Comparison of ENCODE assay signal across 8 cellular contexts in the genomic region with DNA sequence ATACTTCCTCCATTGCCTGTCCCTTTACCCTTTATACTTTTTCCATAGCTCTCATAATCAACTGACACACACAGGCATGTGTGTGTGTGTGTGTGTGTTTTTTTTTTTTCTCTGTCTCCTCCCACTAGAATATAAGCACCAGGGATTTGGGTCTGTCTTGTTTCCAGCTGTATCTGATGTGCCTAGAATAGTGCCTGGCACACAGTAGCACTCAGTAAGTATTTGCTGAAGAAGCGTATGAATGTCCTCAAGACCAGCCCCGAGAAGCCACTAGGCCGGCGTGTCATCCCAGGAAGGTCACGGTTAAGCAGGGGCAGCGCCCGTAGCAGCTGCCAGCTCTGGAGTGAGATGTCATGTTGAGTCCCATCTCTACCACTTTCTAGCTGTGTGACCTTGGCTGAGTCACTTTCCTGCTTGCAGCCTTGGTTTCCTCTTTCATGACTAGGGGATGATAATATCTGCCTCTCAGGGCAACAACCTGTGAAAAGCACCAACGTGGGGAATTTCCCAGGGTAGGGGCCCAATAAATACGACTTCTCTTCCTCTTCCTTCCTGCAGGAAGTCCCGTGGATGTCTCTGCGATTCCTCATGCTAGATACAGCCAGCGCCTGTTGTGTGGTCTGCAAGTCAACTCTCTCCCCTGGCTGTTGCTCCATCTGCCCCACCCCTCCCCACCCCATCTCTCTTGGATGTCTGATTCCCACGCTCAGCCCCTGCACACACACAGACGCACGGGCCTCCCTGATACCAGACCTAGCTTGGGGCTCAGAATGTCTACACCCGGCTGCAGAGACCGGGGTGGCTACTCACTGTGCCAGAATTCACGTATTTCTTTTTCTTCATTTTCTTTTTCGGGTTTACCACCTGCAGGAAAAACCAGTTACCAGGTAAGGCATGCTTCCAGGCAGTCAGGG. TPM values are rescaled to one million over a fixed set of nuclear protein-coding genes. Genes with fewer than 3 reads are reported as not detected.
A peak's percentile ranks its signal among the peaks of the same experiment; 100 is the strongest.
DNase-seq lines count a peak whose midpoint lies in the region; ATAC-seq and TF ChIP-seq lines count a peak whose summit lies in the region.

No MANE protein-coding gene starts in this region.

- H3K27me3 ChIP-seq in IMR-90 (ENCODE audit: control insufficient read depth, insufficient read depth, low read length) (peaks cover 5% of the 10 kb centered on the region), esophagus squamous epithelium (no peaks in the 10 kb centered on the region), H9 (ENCODE audit: insufficient read depth, low read length) (no peaks in the 10 kb centered on the region)

- TF ChIP-seq POLR2A in GM18526 (IDR thresholded peaks at IDR 0.05; ENCODE audit: extremely low read depth, insufficient read length) (peak; percentile 34), IMR-90 (IDR thresholded peaks at IDR 0.05; ENCODE audit: low read depth, low read length) (no peak), esophagus squamous epithelium (IDR thresholded peaks at IDR 0.05) (no peak)

- H3K36me3 ChIP-seq in IMR-90 (ENCODE audit: control insufficient read depth, insufficient read depth, low read length), result no peaks in the 10 kb centered on the region
- no peaks in the 10 kb centered on the region for H3K36me3 ChIP-seq in esophagus squamous epithelium

- H3K23ac ChIP-seq in IMR-90 (ENCODE audit: low read depth, low read length), result no peak overlapping the region
- no peak overlapping the region for H3K23ac ChIP-seq in H9 (ENCODE audit: insufficient read length, low read depth, low read length)

- H3K9ac ChIP-seq in IMR-90 (ENCODE audit: low read depth, low read length) (no peak overlapping the region), H9 (ENCODE audit: extremely low read depth, insufficient read length, low read length) (no peak overlapping the region)

- H3K27ac ChIP-seq in IMR-90 (ENCODE audit: insufficient read depth, low read length) (no peak overlapping the region), esophagus squamous epithelium (peak overlapping the region; percentile 71 to 91 (median 82)), H9 (ENCODE audit: insufficient read length, low read depth, low read length) (no peak overlapping the region)

- H3K36me3 Mint-ChIP-seq in H9 (ENCODE audit: insufficient read depth in 1 of 3, low read depth in 3 of 3), result no peaks in the 10 kb centered on the region

- H3K9me3 Mint-ChIP-seq in H9, result no peaks in the 10 kb centered on the region

- H4K8ac ChIP-seq in IMR-90 (ENCODE audit: low read depth in 2 of 2, low read length in 2 of 2) (no peak overlapping the region), H9 (replicated peaks; ENCODE audit: insufficient read length, low read depth, low read length) (no peak overlapping the region)

- H3T11ph ChIP-seq in H9 (ENCODE audit: low read length), result no peak overlapping the region

- no peaks in the 10 kb centered on the region for H3K23me2 ChIP-seq in H9 (ENCODE audit: insufficient read length, low read depth, low read length, poor library complexity, severe bottlenecking)

- no peak overlapping the region for H2BK5ac ChIP-seq in IMR-90 (ENCODE audit: low read depth, low read length, poor library complexity, severe bottlenecking)
- H2BK5ac ChIP-seq in H9 (ENCODE audit: insufficient read length, low read length), result no peak overlapping the region

- H2AFZ ChIP-seq in IMR-90 (replicated peaks; ENCODE audit: low read length, poor library complexity) (no peak overlapping the region), H9 (ENCODE audit: low read length) (no peak overlapping the region)

- H3K4me2 ChIP-seq in IMR-90 (ENCODE audit: low read depth, low read length) (no peak overlapping the region), H9 (ENCODE audit: insufficient read depth, insufficient read length, low read length) (no peak overlapping the region)

- H3K4ac ChIP-seq in IMR-90 (ENCODE audit: low read depth, low read length) (no peak overlapping the region), H9 (ENCODE audit: low read depth, low read length) (no peak overlapping the region)

- in situ Hi-C loops in IMR-90 (cut with MboI; ENCODE audit: low sequenced_read_pairs), result loop anchor here (5.0 kb wide), 1 partner anchor 133 kb away; no protein-coding TSS in a partner anchor

- no peaks in the 10 kb centered on the region for H3K79me2 ChIP-seq in H9 (ENCODE audit: insufficient read depth, low read length)

- WGBS in IMR-90 (ENCODE audit: extremely low coverage in 2 of 2, insufficient read length in 1 of 2), 2 experiments, result 61% methylated on average over 10 of the region's 19 CpGs; no CpG with 5 or more reads in 1 of the 2 experiments
- 25 to 50% methylated on average over 14 to 19 of the region's 19 CpGs for whole genome bisulfite sequencing in esophagus squamous epithelium, 2 donors
- no CpG with 5 or more reads among the region's 19 CpGs for WGBS in H9 (ENCODE audit: extremely low coverage, insufficient read length, low lambda C conversion rate)

- H3K27me3 Mint-ChIP-seq in H9 (ENCODE audit: low read depth), result 0 out of 2 replicates have a peak, but pooled peaks cover 1% of the 10 kb centered on the region

- no peak overlapping the region for H3K56ac ChIP-seq in IMR-90 (ENCODE audit: extremely low read depth, insufficient read depth, low read length)
- H3K56ac ChIP-seq in H9 (ENCODE audit: insufficient read length, low read depth, low read length), result no peak overlapping the region

- H2AK5ac ChIP-seq in IMR-90 (ENCODE audit: low read depth, low read length) (no peak overlapping the region), H9 (ENCODE audit: insufficient read length, low read length) (no peak overlapping the region)

- H4K20me1 ChIP-seq in IMR-90 (ENCODE audit: insufficient read depth, low read length) (no peaks in the 10 kb centered on the region), H9 (ENCODE audit: control insufficient read depth, insufficient read depth, insufficient read length) (no peaks in the 10 kb centered on the region)

- no peak overlapping the region for H3K4me3 ChIP-seq in IMR-90 (ENCODE audit: insufficient read depth, low read depth, low read length)
- H3K4me3 ChIP-seq in esophagus squamous epithelium, result peak overlapping the region in 1 of 4 donors; percentile 40

- H3K18ac ChIP-seq in IMR-90 (ENCODE audit: low read depth, low read length) (no peak overlapping the region), H9 (ENCODE audit: insufficient read length, low read depth, low read length) (no peak overlapping the region)

- H3K4me1 Mint-ChIP-seq in H9, result peaks cover 13 to 22% of the 10 kb centered on the region in 2 experiments

- H2BK120ac ChIP-seq in IMR-90 (ENCODE audit: low read depth, low read length) (no peak overlapping the region), H9 (ENCODE audit: low read depth, low read length, poor library complexity, severe bottlenecking) (no peak overlapping the region)

- H2BK20ac ChIP-seq in IMR-90 (ENCODE audit: low read depth, low read length) (no peak overlapping the region), H9 (ENCODE audit: low read depth, low read length, poor library complexity, severe bottlenecking) (no peak overlapping the region)

- TF ChIP-seq CTCF in IMR-90 (conservative IDR thresholded peaks at IDR 0.05; ENCODE audit: low read depth, low read length) (no peak), esophagus squamous epithelium (IDR thresholded peaks at IDR 0.05) (no peak), H9 (conservative IDR thresholded peaks at IDR 0.05) (no peak)

- H4K5ac ChIP-seq in IMR-90 (ENCODE audit: low read depth, low read length) (no peak overlapping the region), H9 (ENCODE audit: insufficient read length, low read depth, low read length) (no peak overlapping the region)

- intact Hi-C loops in IMR-90 (cut with micrococcal nuclease), result no loop called here
- intact Hi-C loops in esophagus squamous epithelium (cut with DNase I), result loop anchor here (10.0 kb wide), 1 partner anchor 141 kb away; no protein-coding TSS in a partner anchor

- no peak overlapping the region for H3K14ac ChIP-seq in IMR-90 (replicated peaks; ENCODE audit: low read depth, low read length)
- H3K14ac ChIP-seq in H9 (ENCODE audit: insufficient read depth, low read length), result no peak overlapping the region

- no peak for TF ChIP-seq RAD21 in IMR-90 (IDR thresholded peaks at IDR 0.05; ENCODE audit: low read length)

- no peak overlapping the region for H2BK12ac ChIP-seq in H9 (ENCODE audit: insufficient read length, low read depth, low read length)

- no peak overlapping the region for H3K4me3 Mint-ChIP-seq in H9

- H2BK15ac ChIP-seq in IMR-90 (ENCODE audit: low read depth, low read length) (no peak overlapping the region), H9 (ENCODE audit: low read depth, low read length) (no peak overlapping the region)

- POLR2A ChIA-PET in IMR-90 (lab: Charles Lee; ENCODE audit: unreplicated experiment), result no interaction called here

- H3K27ac Mint-ChIP-seq in H9, result no peak overlapping the region; a peak in 2 of 7 replicates

- CTCF ChIA-PET in IMR-90 (lab: Yijun Ruan, JAX), result no interaction called here

- H3K4me1 ChIP-seq in IMR-90 (ENCODE audit: control insufficient read depth, insufficient read depth, low read length), result no peaks in the 10 kb centered on the region; the same call in 1 of the 2 replicates
- peaks cover 52 to 86% (median 62%) of the 10 kb centered on the region in 3 donors for H3K4me1 ChIP-seq in esophagus squamous epithelium
- no peaks in the 10 kb centered on the region for H3K4me1 ChIP-seq in H9 (ENCODE audit: insufficient read depth, low read length)

- no TSS peak for BruUV-seq in IMR-90 (replicated peaks; lab: Mats Ljungman, UMichigan)

- no peaks in the 10 kb centered on the region for H3K79me1 ChIP-seq in IMR-90 (ENCODE audit: low read depth in 1 of 2, low read length in 2 of 2)
- no peaks in the 10 kb centered on the region for H3K79me1 ChIP-seq in H9 (ENCODE audit: insufficient read depth, low read depth, low read length, poor library complexity, severe bottlenecking)

- no peak overlapping the region for H2AK9ac ChIP-seq in IMR-90 (replicated peaks; ENCODE audit: low read depth, low read length, poor library complexity)

- dilution Hi-C loops in IMR-90 (cut with HindIII; ENCODE audit: low sequenced_read_pairs, unreplicated experiment), result no loop called here

- ATAC-seq in IMR-90 (ENCODE audit: low read depth), result no peak

- H3K9me3 ChIP-seq in IMR-90 (ENCODE audit: control insufficient read depth, insufficient read depth, low read length), result no peaks in the 10 kb centered on the region
- H3K9me3 ChIP-seq in esophagus squamous epithelium, result no peaks in the 10 kb centered on the region
- H3K9me3 ChIP-seq in H9 (ENCODE audit: control insufficient read depth, low read depth, low read length), result no peaks in the 10 kb centered on the region

- H3K9me1 ChIP-seq in IMR-90 (ENCODE audit: insufficient read depth, low read length), result 0 out of 2 replicates have a peak, but pooled peaks cover 4% of the 10 kb centered on the region

- H4K91ac ChIP-seq in IMR-90 (ENCODE audit: insufficient read depth, low read depth, low read length) (no peak overlapping the region), H9 (ENCODE audit: insufficient read length, low read depth, low read length) (no peak overlapping the region)

- DNase-seq in IMR-90, result peak; percentile 72
- peak; percentile 70 to 77 for DNase-seq in activated CD4-positive, alpha-beta T cell treated with anti-CD3 and anti-CD28 coated beads, Interleukin-2, amount 50 U/mL, for 48 hours
- no peak for DNase-seq in esophagus squamous epithelium (lab: John Stamatoyannopoulos, UW)
- peak; percentile 35 for DNase-seq in stimulated activated CD8-positive, alpha-beta memory T cell treated with anti-CD3 and anti-CD28 coated beads, Interleukin-7, amount 100 ng/mL, for 24 hours (ENCODE audit: low read depth)
- no peak for DNase-seq in NCI-H1092 (lab: John Stamatoyannopoulos, UW)
- no peak for DNase-seq in H9
- DNase-seq in NCI-H1436 treated with DMSO at 0.1 percent for 48 hours (lab: John Stamatoyannopoulos, UW), result no peak

RNA-seq across cellular contexts. Expression of a gene that starts 58.1 kb away (rescaled TPM):
- total RNA-seq in IMR-90 (2012; rRNA removed) (not detected in 2 replicates), esophagus squamous epithelium (under 1 TPM in 3 of 4 donors, not detected in 1; 0.11 to 0.76 (median 0.18) TPM), H9 (2021) (0.04 TPM in 1 of 2 replicates, not detected in the other)
- polyA plus RNA-seq in IMR-90 (2012; rRNA removed), result 0.03 and 0.06 TPM in 2 replicates
- polyA plus RNA-seq in IMR-90 (2012; cell fraction: cytosol; rRNA removed), result 0.01 TPM in 1 of 2 replicates, not detected in the other
- 0.35 and 0.36 TPM in 2 replicates for polyA plus RNA-seq in IMR-90 (2012; cell fraction: nucleus; rRNA removed; ENCODE audit: low replicate concordance)

Comparison
In these comparisons a context has a peak if more than half of its experiments do, and no peak if none do; other contexts are left out.
1. DNase-seq: peak in IMR-90 (single experiment), activated CD4-positive, alpha-beta T cell treated with anti-CD3 and anti-CD28 coated beads, Interleukin-2, amount 50 U/mL, for 48 hours (2 of 2) and stimulated activated CD8-positive, alpha-beta memory T cell treated with anti-CD3 and anti-CD28 coated beads, Interleukin-7, amount 100 ng/mL, for 24 hours (single experiment); none in esophagus squamous epithelium (single experiment), NCI-H1092 (single experiment), H9 (single experiment) and NCI-H1436 treated with DMSO at 0.1 percent for 48 hours (single experiment).
2. H3K27ac ChIP-seq: peak in esophagus squamous epithelium (4 of 4); none in IMR-90 (single experiment) and H9 (single experiment).